16 cellular contexts compared by ENCODE assay signal in genomic region chr2:207589143-207589542, GRCh38. TPM values are rescaled to one million over a fixed set of nuclear protein-coding genes. Genes with fewer than 3 reads are reported as not detected.
DNase-seq lines count a peak whose midpoint lies in the region; ATAC-seq, FAIRE-seq and TF ChIP-seq lines count a peak whose summit lies in the region.
"Had no signal": no experiment of that assay in that cellular context is flagged by ENCODE, and none has a peak within 500 bp of the region (broad histone marks: within the 10 kb centered on the region; RNA-seq: fewer than 3 reads in every experiment).

No MANE protein-coding gene starts in this region.

- H3K9me3 ChIP-seq in T-helper 17 cell (ENCODE audit: control insufficient read depth, low read length, poor library complexity, severe bottlenecking) (peaks cover 3% of the 10 kb centered on the region), K562 (replicated peaks; ENCODE audit: control insufficient read depth, insufficient read depth, low read depth, low read length) (no peaks in the 10 kb centered on the region; the same call in 1 of the 2 replicates), upper lobe of left lung (peaks cover 0 to 8% (median 3%) of the 10 kb centered on the region in 4 donors)

- peaks cover 24% of the 10 kb centered on the region for H3K4me1 Mint-ChIP-seq in stimulated activated naive CD8-positive, alpha-beta T cell treated with anti-CD3 and anti-CD28 coated beads, Interleukin-15, Interleukin-2, amounts not matched to agents 100 ng/mL and 50 ng/mL, for 24 hours (ENCODE audit: low read depth)
- H3K4me1 Mint-ChIP-seq in stimulated activated naive CD8-positive, alpha-beta T cell treated with anti-CD3 and anti-CD28 coated beads, Interleukin-15, amount 100 ng/mL, for 72 hours, result peaks cover 33% of the 10 kb centered on the region
- peaks cover 23% of the 10 kb centered on the region for H3K4me1 Mint-ChIP-seq in T-helper 17 cell
- H3K4me1 Mint-ChIP-seq in stimulated activated naive B cell treated with anti-CD40 and anti-IgM and Interleukin-4, amounts not matched to agents 10 μg/mL and 1 μg/mL and 100 μg/mL, for 72 hours, result peaks cover 20 to 41% of the 10 kb centered on the region in 2 donors

- no peak overlapping the region for H3K4me3 ChIP-seq in K562
- H3K4me3 ChIP-seq in upper lobe of left lung, result no peak overlapping the region

- no peak overlapping the region for H3K27ac ChIP-seq in K562 (ENCODE audit: extremely low read depth, low read depth, low read length)
- no peak overlapping the region for H3K27ac ChIP-seq in upper lobe of left lung

- H3K27me3 ChIP-seq in K562 (ENCODE audit: control insufficient read depth in 2 of 2, insufficient read depth in 2 of 2, low read length in 2 of 2) (no peaks in the 10 kb centered on the region), upper lobe of left lung (no peaks in the 10 kb centered on the region)

- no peaks in the 10 kb centered on the region for H3K9me1 ChIP-seq in K562 (ENCODE audit: control insufficient read depth, insufficient read depth, low read length)

- H3K9me3 Mint-ChIP-seq in stimulated activated naive CD8-positive, alpha-beta T cell treated with anti-CD3 and anti-CD28 coated beads, Interleukin-15, Interleukin-2, amounts not matched to agents 100 ng/mL and 50 ng/mL, for 24 hours, result peaks cover 8% of the 10 kb centered on the region
- peaks cover 8 to 32% of the 10 kb centered on the region in 2 donors for H3K9me3 Mint-ChIP-seq in stimulated activated naive CD8-positive, alpha-beta T cell treated with anti-CD3 and anti-CD28 coated beads, Interleukin-15, amount 100 ng/mL, for 72 hours
- H3K9me3 Mint-ChIP-seq in stimulated activated naive B cell treated with anti-CD40 and anti-IgM and Interleukin-4, amounts not matched to agents 10 μg/mL and 1 μg/mL and 100 μg/mL, for 72 hours, result peaks cover 17 to 19% of the 10 kb centered on the region in 2 donors

- H3K4me3 Mint-ChIP-seq in stimulated activated naive CD8-positive, alpha-beta T cell treated with anti-CD3 and anti-CD28 coated beads, Interleukin-15, Interleukin-2, amounts not matched to agents 100 ng/mL and 50 ng/mL, for 24 hours, result no peak overlapping the region
- no peak overlapping the region for H3K4me3 Mint-ChIP-seq in stimulated activated naive CD8-positive, alpha-beta T cell treated with anti-CD3 and anti-CD28 coated beads, Interleukin-15, amount 100 ng/mL, for 72 hours
- H3K4me3 Mint-ChIP-seq in T-helper 17 cell, result no peak overlapping the region
- no peak overlapping the region for H3K4me3 Mint-ChIP-seq in stimulated activated naive B cell treated with anti-CD40 and anti-IgM and Interleukin-4, amounts not matched to agents 10 μg/mL and 1 μg/mL and 100 μg/mL, for 72 hours

- H3K9ac ChIP-seq in K562 (ENCODE audit: insufficient read depth in 1 of 2, low read depth in 2 of 2, low read length in 2 of 2), result no peak overlapping the region

- POLR2A ChIA-PET in K562 (lab: Yijun Ruan, JAX), result interaction anchor here (1.0 kb wide), 1 partner anchor 13 kb away, joined by 3 read pairs; no protein-coding TSS in a partner anchor

- no peak for TF ChIP-seq RAD21 in K562 (CRISPR knock-in tag; conservative IDR thresholded peaks at IDR 0.05 in 1 of 2, IDR thresholded peaks at IDR 0.05 in 1 of 2)

- CTCF ChIA-PET in K562 (lab: Yijun Ruan, JAX; ENCODE audit: low intra/inter-chr PET ratio), result no interaction called here

- peaks cover 89% of the 10 kb centered on the region for H3K36me3 Mint-ChIP-seq in stimulated activated naive CD8-positive, alpha-beta T cell treated with anti-CD3 and anti-CD28 coated beads, Interleukin-15, Interleukin-2, amounts not matched to agents 100 ng/mL and 50 ng/mL, for 24 hours (ENCODE audit: low read depth)
- H3K36me3 Mint-ChIP-seq in T-helper 17 cell (ENCODE audit: low read depth), result peaks cover 24% of the 10 kb centered on the region
- peaks cover 78 to 86% of the 10 kb centered on the region in 2 donors for H3K36me3 Mint-ChIP-seq in stimulated activated naive B cell treated with anti-CD40 and anti-IgM and Interleukin-4, amounts not matched to agents 10 μg/mL and 1 μg/mL and 100 μg/mL, for 72 hours

- no peaks in the 10 kb centered on the region for H4K20me1 ChIP-seq in K562 (replicated peaks; ENCODE audit: control insufficient read depth, insufficient read depth, low read length)

- ATAC-seq in stimulated activated naive CD8-positive, alpha-beta T cell treated with anti-CD3 and anti-CD28 coated beads, Interleukin-15, amount 100 ng/mL, for 72 hours, result no peak
- no peak for ATAC-seq in T-helper 17 cell
- ATAC-seq in K562, result no peak
- peak; percentile 52 to 74 for ATAC-seq in stimulated activated naive B cell treated with anti-CD40 and anti-IgM and Interleukin-4, amounts not matched to agents 10 μg/mL and 1 μg/mL and 100 μg/mL, for 72 hours (replicated peaks)
- no peak for ATAC-seq in upper lobe of left lung (ENCODE audit: low FRiP score in 2 of 2)
- ATAC-seq: Right ventricle myocardium inferior had no signal

- H3K4me2 ChIP-seq in K562 (ENCODE audit: insufficient read depth, low read length), result no peak overlapping the region

- no peaks in the 10 kb centered on the region; the same call in 2 of the 3 replicates for H3K79me2 ChIP-seq in K562 (ENCODE audit: control insufficient read depth, insufficient read depth, low read length)

- no TSS peak for BruUV-seq in K562 (replicated peaks; lab: Mats Ljungman, UMichigan)

- TF ChIP-seq CTCF in K562 (IDR thresholded peaks at IDR 0.05 in 2 of 3, conservative IDR thresholded peaks at IDR 0.05 in 1 of 3; ENCODE audit: insufficient read depth in 2 of 3, low read depth in 1 of 3, low read length in 3 of 3) (no peak), upper lobe of left lung (IDR thresholded peaks at IDR 0.05) (no peak)

- H3K36me3 ChIP-seq in K562 (ENCODE audit: control insufficient read depth, insufficient read depth, low read length) (peaks cover 49% of the 10 kb centered on the region), upper lobe of left lung (peaks cover 0 to 67% (median 27%) of the 10 kb centered on the region in 4 donors)

- no peak overlapping the region for H2AFZ ChIP-seq in K562 (ENCODE audit: low read depth, low read length)

- H3K4me1 ChIP-seq in K562 (replicated peaks in 1 of 2; ENCODE audit: control insufficient read depth in 2 of 2, insufficient read depth in 2 of 2, low read length in 2 of 2) (no peaks in the 10 kb centered on the region), upper lobe of left lung (no peaks in the 10 kb centered on the region)

- peak overlapping the region; percentile 38 for H3K27ac Mint-ChIP-seq in stimulated activated naive CD8-positive, alpha-beta T cell treated with anti-CD3 and anti-CD28 coated beads, Interleukin-15, Interleukin-2, amounts not matched to agents 100 ng/mL and 50 ng/mL, for 24 hours
- no peak overlapping the region for H3K27ac Mint-ChIP-seq in stimulated activated naive CD8-positive, alpha-beta T cell treated with anti-CD3 and anti-CD28 coated beads, Interleukin-15, amount 100 ng/mL, for 72 hours
- H3K27ac Mint-ChIP-seq in T-helper 17 cell, result peak overlapping the region; percentile 24
- no peak overlapping the region for H3K27ac Mint-ChIP-seq in stimulated activated naive B cell treated with anti-CD40 and anti-IgM and Interleukin-4, amounts not matched to agents 10 μg/mL and 1 μg/mL and 100 μg/mL, for 72 hours

- TF ChIP-seq POLR2A in K562 (conservative IDR thresholded peaks at IDR 0.05) (no peak), upper lobe of left lung (IDR thresholded peaks at IDR 0.05) (no peak)

- in situ Hi-C loops in K562 (cut with MboI), result no loop called here

- no peak for FAIRE-seq in K562 (lab: Jason Lieb, UNC)
- FAIRE-seq: RCC 7860 had no signal

- no peaks in the 10 kb centered on the region for H3K27me3 Mint-ChIP-seq in stimulated activated naive CD8-positive, alpha-beta T cell treated with anti-CD3 and anti-CD28 coated beads, Interleukin-15, Interleukin-2, amounts not matched to agents 100 ng/mL and 50 ng/mL, for 24 hours
- H3K27me3 Mint-ChIP-seq in stimulated activated naive CD8-positive, alpha-beta T cell treated with anti-CD3 and anti-CD28 coated beads, Interleukin-15, amount 100 ng/mL, for 72 hours, result no peaks in the 10 kb centered on the region
- no peaks in the 10 kb centered on the region for H3K27me3 Mint-ChIP-seq in T-helper 17 cell
- H3K27me3 Mint-ChIP-seq in stimulated activated naive B cell treated with anti-CD40 and anti-IgM and Interleukin-4, amounts not matched to agents 10 μg/mL and 1 μg/mL and 100 μg/mL, for 72 hours, result no peaks in the 10 kb centered on the region

- DNase-seq in stimulated activated naive CD8-positive, alpha-beta T cell treated with anti-CD3 and anti-CD28 coated beads, Interleukin-15, amount 100 ng/mL, for 72 hours, result no peak
- DNase-seq in T-helper 17 cell (no peak), K562 (ENCODE audit: extremely low read depth in 1 of 4, low spot score in 3 of 4) (no peak), upper lobe of left lung (no peak), occipital lobe (lab: John Stamatoyannopoulos, UW) (no peak)
- DNase-seq in stimulated activated naive B cell treated with anti-CD40 and anti-IgM and Interleukin-4, amounts not matched to agents 10 μg/mL and 1 μg/mL and 100 μg/mL, for 72 hours, result no peak
- no peak for DNase-seq in activated effector memory CD4-positive, alpha-beta T cell treated with Interleukin-2 at 50 U/mL for 16 hours
- DNase-seq: C1 segment of cervical spinal cord, Calu3, GF-D8, GOT3, NCI-H1105, NCI-H2081 treated with DMSO at 0.1 percent for 48 hours had no signal

- intact Hi-C loops in K562 (cut with micrococcal nuclease), result no loop called here

- TF ChIP-seq EP300 in K562 (IDR thresholded peaks at IDR 0.05; ENCODE audit: low read length), result no peak
- TF ChIP-seq EP300 in upper lobe of left lung (IDR thresholded peaks at IDR 0.05), result no peak

RNA-seq across cellular contexts. Expression of gene METTL21A, which starts 36.1 kb away (rescaled TPM):
- 10 to 100 TPM in 1 of 2 donors, 1 to 10 TPM in 1; 6.9 to 13.9 TPM for total RNA-seq in T-helper 17 cell
- total RNA-seq in K562 (2011; cell fraction: chromatin; rRNA removed; ENCODE audit: low replicate concordance), result 17.0 and 32.8 TPM in 2 replicates
- 11.8 and 14.9 TPM in 2 replicates for total RNA-seq in K562 (2011; cell fraction: nucleolus; rRNA removed)
- 22.3 and 41.6 TPM in 2 replicates for total RNA-seq in K562 (2011; cell fraction: nucleoplasm; rRNA removed)
- total RNA-seq in K562 (2014; rRNA removed), result 40.4 and 44.3 TPM in 2 replicates
- total RNA-seq in K562 (2014; rRNA removed; fragmentation: Illumina TruSeq; extraction: Trizol), result 37.4 and 43.3 TPM in 2 replicates
- total RNA-seq in K562 (2015; rRNA removed; fragmentation: Illumina TruSeq; extraction: Trizol), result 38.9 and 44.7 TPM in 2 replicates
- 24.9 and 28.3 TPM in 2 replicates for total RNA-seq in K562 (2021)
- 28.6 and 39.0 TPM in 2 replicates for polyA plus RNA-seq in K562 (2011; rRNA removed)
- 27.0 and 29.4 TPM in 2 replicates for polyA plus RNA-seq in K562 (2011; cell fraction: cytosol; rRNA removed)
- 12.6 and 13.0 TPM in 2 replicates for polyA plus RNA-seq in K562 (2011; cell fraction: nucleus; rRNA removed)
- polyA plus RNA-seq in K562 (2012), result 30.8 and 32.2 TPM in 2 replicates
- polyA plus RNA-seq in K562 (2014; fragmentation: Illumina TruSeq; extraction: Trizol), result 30.7 and 34.7 TPM in 2 replicates
- 1 to 10 TPM; 9.1 to 9.9 TPM for polyA plus RNA-seq in K562 (2014; fragmentation: Nextera tagmentation; extraction: Ambion mirVana)
- 46.5 and 55.6 TPM in 2 replicates for polyA plus RNA-seq in K562 (2014; rRNA removed)
- 20.9 and 23.4 TPM in 2 replicates for polyA minus RNA-seq in K562 (2011; rRNA and poly(A)+ RNA removed)
- polyA minus RNA-seq in K562 (2011; cell fraction: cytosol; rRNA and poly(A)+ RNA removed), result 14.1 TPM in 2 replicates
- 7.4 and 12.0 TPM in 2 replicates for polyA minus RNA-seq in K562 (2011; cell fraction: nucleus; rRNA and poly(A)+ RNA removed)
- total RNA-seq in upper lobe of left lung, result 10 to 100 TPM in 5 of 6 donors, 1 to 10 TPM in 1; 6.7 to 29.2 (median 13.5) TPM
- total RNA-seq in occipital lobe, result 11.2 TPM

RNA-seq across cellular contexts. Expression of gene CREB1, which starts 59.4 kb away (rescaled TPM):
- 10 to 100 TPM; 73.7 to 89.3 TPM for total RNA-seq in T-helper 17 cell
- 48.7 and 75.1 TPM in 2 replicates for total RNA-seq in K562 (2011; cell fraction: chromatin; rRNA removed; ENCODE audit: low replicate concordance)
- total RNA-seq in K562 (2011; cell fraction: nucleolus; rRNA removed), result 20.5 and 29.2 TPM in 2 replicates
- total RNA-seq in K562 (2011; cell fraction: nucleoplasm; rRNA removed), result 33.9 and 56.9 TPM in 2 replicates
- 10.3 and 17.8 TPM in 2 replicates for total RNA-seq in K562 (2014; rRNA removed)
- 29.4 and 32.3 TPM in 2 replicates for total RNA-seq in K562 (2014; rRNA removed; fragmentation: Illumina TruSeq; extraction: Trizol)
- 19.5 and 20.0 TPM in 2 replicates for total RNA-seq in K562 (2015; rRNA removed; fragmentation: Illumina TruSeq; extraction: Trizol)
- total RNA-seq in K562 (2021), result 30.8 and 34.6 TPM in 2 replicates
- 50.5 and 51.3 TPM in 2 replicates for polyA plus RNA-seq in K562 (2011; rRNA removed)
- polyA plus RNA-seq in K562 (2011; cell fraction: cytosol; rRNA removed), result 31.8 and 35.3 TPM in 2 replicates
- 57.7 and 83.1 TPM in 2 replicates for polyA plus RNA-seq in K562 (2011; cell fraction: nucleus; rRNA removed)
- 20.1 and 25.2 TPM in 2 replicates for polyA plus RNA-seq in K562 (2012)
- polyA plus RNA-seq in K562 (2014; fragmentation: Illumina TruSeq; extraction: Trizol), result 24.7 and 31.8 TPM in 2 replicates
- 10 to 100 TPM in 1 of 2 experiments, 1 to 10 TPM in 1; 8.9 to 14.7 TPM for polyA plus RNA-seq in K562 (2014; fragmentation: Nextera tagmentation; extraction: Ambion mirVana)
- 15.5 and 23.9 TPM in 2 replicates for polyA plus RNA-seq in K562 (2014; rRNA removed)
- polyA minus RNA-seq in K562 (2011; rRNA and poly(A)+ RNA removed), result 69.4 and 73.2 TPM in 2 replicates
- polyA minus RNA-seq in K562 (2011; cell fraction: cytosol; rRNA and poly(A)+ RNA removed), result 17.4 and 30.7 TPM in 2 replicates
- 23.8 and 52.6 TPM in 2 replicates for polyA minus RNA-seq in K562 (2011; cell fraction: nucleus; rRNA and poly(A)+ RNA removed)
- 10 to 100 TPM; 15.7 to 75.5 (median 41.8) TPM for total RNA-seq in upper lobe of left lung
- total RNA-seq in occipital lobe, result 130 TPM

Comparison
In these comparisons a context has a peak if more than half of its experiments do, and no peak if none do; other contexts are left out.
1. H3K27ac Mint-ChIP-seq: peak in stimulated activated naive CD8-positive, alpha-beta T cell treated with anti-CD3 and anti-CD28 coated beads, Interleukin-15, Interleukin-2, amounts not matched to agents 100 ng/mL and 50 ng/mL, for 24 hours (single experiment) and T-helper 17 cell (single experiment); none in stimulated activated naive CD8-positive, alpha-beta T cell treated with anti-CD3 and anti-CD28 coated beads, Interleukin-15, amount 100 ng/mL, for 72 hours (0 of 2) and stimulated activated naive B cell treated with anti-CD40 and anti-IgM and Interleukin-4, amounts not matched to agents 10 μg/mL and 1 μg/mL and 100 μg/mL, for 72 hours (single experiment).
2. ATAC-seq: peak in stimulated activated naive B cell treated with anti-CD40 and anti-IgM and Interleukin-4, amounts not matched to agents 10 μg/mL and 1 μg/mL and 100 μg/mL, for 72 hours (2 of 2); none in stimulated activated naive CD8-positive, alpha-beta T cell treated with anti-CD3 and anti-CD28 coated beads, Interleukin-15, amount 100 ng/mL, for 72 hours (single experiment), T-helper 17 cell (single experiment), K562 (single experiment) and upper lobe of left lung (0 of 2).